1 cellular context compared by ENCODE assay signal in the genomic region with DNA sequence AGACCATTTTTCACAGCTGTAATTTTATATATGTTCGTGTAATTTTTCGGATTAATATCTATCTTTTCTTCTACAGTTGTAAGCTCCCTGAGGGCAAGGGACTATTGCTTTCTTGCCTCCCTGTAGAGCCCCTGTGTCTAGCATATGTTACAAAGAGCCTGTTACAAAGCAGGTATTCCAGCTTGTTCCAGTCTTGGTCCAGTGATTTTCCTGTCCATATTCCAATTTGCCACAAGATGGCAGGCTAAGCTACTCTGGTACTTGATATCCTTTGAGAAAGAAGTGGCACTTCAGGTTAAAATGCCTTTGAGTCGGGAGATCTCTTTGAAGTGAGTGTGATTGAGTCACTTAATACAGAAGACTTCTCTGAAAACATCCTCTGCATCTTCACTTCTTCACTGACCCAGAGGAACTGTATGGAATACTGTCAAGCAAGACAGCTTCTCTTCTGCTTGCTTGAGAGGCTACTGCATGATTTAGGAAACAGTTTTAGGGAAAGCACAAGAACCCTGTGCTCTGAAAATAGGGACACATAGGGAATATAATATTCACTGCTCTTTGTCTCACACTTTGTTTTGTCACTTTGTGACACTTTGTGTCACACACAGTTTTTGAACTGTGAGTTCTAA.
TF ChIP-seq lines count a peak whose summit lies in the region.

No MANE protein-coding gene starts in this region.

TF ChIP-seq in GM23338, 12 proteins besides CTCF, POLR2A, EP300 and RAD21 (continued from another document):
- TF ChIP-seq NANOG (IDR thresholded peaks at IDR 0.05; ENCODE audit: borderline replicate concordance), result no peak
